9 cellular contexts compared by ENCODE assay signal in the genomic region with DNA sequence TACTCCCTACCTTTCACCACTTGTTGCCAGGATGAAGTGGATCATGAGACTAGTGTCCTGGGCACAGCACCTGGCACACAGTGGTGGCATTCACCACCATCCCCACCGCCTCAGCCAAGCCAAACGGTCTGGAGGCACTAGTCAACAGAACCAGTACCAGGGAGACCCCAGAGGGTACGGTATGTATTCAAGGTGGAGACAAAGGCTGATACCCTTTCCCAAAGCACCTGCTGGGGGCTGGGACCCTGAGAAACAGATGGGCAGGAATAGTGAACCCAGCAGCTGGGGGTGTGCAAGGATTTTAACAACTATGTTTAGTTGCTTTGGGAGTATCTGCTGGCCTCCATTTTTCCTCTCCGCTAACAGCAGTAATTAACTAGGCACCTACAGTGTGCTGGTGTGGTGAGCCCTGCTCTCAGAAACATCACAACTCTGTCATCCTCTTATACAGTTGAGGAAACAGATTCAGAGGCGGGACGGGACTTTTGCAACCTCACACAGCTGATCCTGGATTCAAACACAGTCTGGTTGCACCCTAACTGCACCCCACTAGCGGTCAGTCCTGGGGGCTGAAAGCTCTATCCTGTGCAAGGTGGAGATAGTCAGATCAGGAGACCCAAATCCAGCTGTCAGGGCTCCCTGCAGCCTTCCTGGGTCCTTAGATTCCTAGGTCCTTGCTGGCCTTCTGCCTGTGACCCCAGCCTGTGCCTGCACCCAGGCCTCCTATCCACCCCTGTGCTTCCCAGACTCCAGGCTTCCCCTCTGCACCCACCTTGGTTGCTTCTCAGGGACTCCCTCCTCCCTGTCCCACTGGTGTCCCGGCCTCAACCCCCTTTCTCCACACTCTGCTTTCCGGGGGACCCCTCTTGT. TPM values are rescaled to one million over a fixed set of nuclear protein-coding genes. Genes with fewer than 3 reads are reported as not detected.
DNase-seq lines count a peak whose midpoint lies in the region; ATAC-seq, FAIRE-seq and TF ChIP-seq lines count a peak whose summit lies in the region.
"Had no signal": no experiment of that assay in that cellular context is flagged by ENCODE, and none has a peak within 500 bp of the region (broad histone marks: within the 10 kb centered on the region; RNA-seq: fewer than 3 reads in every experiment).

No MANE protein-coding gene starts in this region.

- in situ Hi-C loops in G401 (cut with HindIII; ENCODE audit: low sequenced_read_pairs) (no loop called here), KBM-7 (cut with MboI; ENCODE audit: low pct_unique_long_range_greater_than_20kb, low sequenced_read_pairs) (no loop called here)

- no peak overlapping the region for H3K27ac Mint-ChIP-seq in activated naive CD4-positive, alpha-beta T cell treated with anti-CD3 and anti-CD28 coated beads for 36 hours
- H3K27ac Mint-ChIP-seq in activated naive CD4-positive, alpha-beta T cell treated with anti-CD3 and anti-CD28 coated beads, Interleukin-2, amount 50 U/mL, for 72 hours, result no peak overlapping the region
- H3K27ac Mint-ChIP-seq in astrocyte (ENCODE audit: unreplicated experiment), result no peak overlapping the region

- H3K27ac ChIP-seq in astrocyte (ENCODE audit: low read depth, low read length) (no peak overlapping the region), lung (ENCODE audit: low read depth in 1 of 2, low read length in 1 of 2) (peak overlapping the region in 1 of 2 donors; percentile 97), upper lobe of right lung (no peak overlapping the region)

- DNase-seq in activated naive CD4-positive, alpha-beta T cell treated with anti-CD3 and anti-CD28 coated beads for 36 hours, result peak; percentile 7
- no peak for DNase-seq in activated naive CD4-positive, alpha-beta T cell treated with anti-CD3 and anti-CD28 coated beads, Interleukin-2, amount 50 U/mL, for 72 hours (ENCODE audit: low spot score in 2 of 2)
- no peak for DNase-seq in astrocyte (ENCODE audit: low read depth)
- DNase-seq in lung (ENCODE audit: low spot score), result no peak
- no peak for DNase-seq in upper lobe of right lung
- no peak for DNase-seq in G401 (ENCODE audit: low spot score)
- no peak for DNase-seq in KBM-7
- no peak for DNase-seq in NCI-H146 treated with DMSO at 0.1 percent for 48 hours (lab: John Stamatoyannopoulos, UW; ENCODE audit: unreplicated experiment)
- DNase-seq: NCI-H2107 had no signal

- peak overlapping the region; percentile 73 for H3K4me3 Mint-ChIP-seq in activated naive CD4-positive, alpha-beta T cell treated with anti-CD3 and anti-CD28 coated beads for 36 hours
- H3K4me3 Mint-ChIP-seq in astrocyte (ENCODE audit: unreplicated experiment), result peak overlapping the region; percentile 80

- no peaks in the 10 kb centered on the region for H3K27me3 Mint-ChIP-seq in activated naive CD4-positive, alpha-beta T cell treated with anti-CD3 and anti-CD28 coated beads for 36 hours (ENCODE audit: low read depth)
- peaks cover 9% of the 10 kb centered on the region for H3K27me3 Mint-ChIP-seq in astrocyte (ENCODE audit: low read depth, unreplicated experiment)

- H3K79me2 ChIP-seq in astrocyte (ENCODE audit: insufficient read depth, low read length), result no peaks in the 10 kb centered on the region

- H3K36me3 ChIP-seq in astrocyte (ENCODE audit: insufficient read depth, low read length), result no peaks in the 10 kb centered on the region
- no peaks in the 10 kb centered on the region for H3K36me3 ChIP-seq in lung (ENCODE audit: control insufficient read depth in 2 of 2, insufficient read depth in 2 of 2, low read length in 2 of 2)
- no peaks in the 10 kb centered on the region for H3K36me3 ChIP-seq in upper lobe of right lung

- ATAC-seq in activated naive CD4-positive, alpha-beta T cell treated with anti-CD3 and anti-CD28 coated beads, Interleukin-2, amount 50 U/mL, for 72 hours, result no peak
- ATAC-seq in lung (ENCODE audit: insufficient read depth, low FRiP score), result no peak
- no peak for ATAC-seq in upper lobe of right lung

- H3K27me3 ChIP-seq in astrocyte (ENCODE audit: insufficient read depth, low read length) (no peaks in the 10 kb centered on the region), lung (ENCODE audit: control insufficient read depth, insufficient read depth) (no peaks in the 10 kb centered on the region), upper lobe of right lung (no peaks in the 10 kb centered on the region)

- peak overlapping the region; percentile 67 for H3K9ac ChIP-seq in astrocyte (ENCODE audit: low read length)

- peaks cover 10% of the 10 kb centered on the region for H3K4me1 Mint-ChIP-seq in activated naive CD4-positive, alpha-beta T cell treated with anti-CD3 and anti-CD28 coated beads for 36 hours (ENCODE audit: low read depth)
- H3K4me1 Mint-ChIP-seq in astrocyte (ENCODE audit: low read depth, unreplicated experiment), result peaks cover 4% of the 10 kb centered on the region

- FAIRE-seq in astrocyte (lab: Jason Lieb, UNC), result no peak

- H3K36me3 Mint-ChIP-seq in activated naive CD4-positive, alpha-beta T cell treated with anti-CD3 and anti-CD28 coated beads for 36 hours (ENCODE audit: low read depth), result no peaks in the 10 kb centered on the region
- no peaks in the 10 kb centered on the region for H3K36me3 Mint-ChIP-seq in activated naive CD4-positive, alpha-beta T cell treated with anti-CD3 and anti-CD28 coated beads, Interleukin-2, amount 50 U/mL, for 72 hours
- H3K36me3 Mint-ChIP-seq in astrocyte (ENCODE audit: low read depth, unreplicated experiment), result no peaks in the 10 kb centered on the region

- peak overlapping the region; percentile 91 for H3K4me2 ChIP-seq in astrocyte (ENCODE audit: low read length)

- CTCF ChIA-PET in activated naive CD4-positive, alpha-beta T cell treated with anti-CD3 and anti-CD28 coated beads for 36 hours (lab: Charles Lee), result interaction anchor here (0.6 to 1.5 kb wide), 2 partner anchors 24 to 225 kb away, joined by 3 to 10 read pairs; no protein-coding TSS in a partner anchor

- H3K4me3 ChIP-seq in astrocyte (ENCODE audit: insufficient read depth, low read depth, low read length) (peak overlapping the region; percentile 58), lung (peak overlapping the region; percentile 16), upper lobe of right lung (peak overlapping the region; percentile 68)

- H3K9me3 ChIP-seq in astrocyte (ENCODE audit: insufficient read depth, low read depth, low read length) (no peaks in the 10 kb centered on the region), lung (ENCODE audit: control insufficient read depth in 2 of 2, insufficient read depth in 1 of 2, low read length in 1 of 2) (no peaks in the 10 kb centered on the region), upper lobe of right lung (no peaks in the 10 kb centered on the region)

- peaks cover 9% of the 10 kb centered on the region for H3K4me1 ChIP-seq in astrocyte (ENCODE audit: insufficient read depth, low read length)
- peaks cover 2 to 9% of the 10 kb centered on the region in 2 donors for H3K4me1 ChIP-seq in lung (ENCODE audit: control insufficient read depth in 2 of 2, insufficient read depth in 2 of 2, low read length in 2 of 2)
- peaks cover 8% of the 10 kb centered on the region for H3K4me1 ChIP-seq in upper lobe of right lung

- intact Hi-C loops in activated naive CD4-positive, alpha-beta T cell treated with anti-CD3 and anti-CD28 coated beads for 36 hours (cut with micrococcal nuclease), result loop anchor here (1.0 to 10.0 kb wide), 5 partner anchors 41 to 672 kb away; a partner anchor contains a TSS
- intact Hi-C loops in upper lobe of right lung (cut with DNase I), result no loop called here

- H2AFZ ChIP-seq in astrocyte (ENCODE audit: low read depth, low read length), result no peak overlapping the region

- 71 to 78% methylated on average over 9 of the region's 9 CpGs for WGBS in lung, 2 donors

- H4K20me1 ChIP-seq in astrocyte (ENCODE audit: insufficient read depth, low read length), result no peaks in the 10 kb centered on the region

- no peaks in the 10 kb centered on the region for H3K9me3 Mint-ChIP-seq in activated naive CD4-positive, alpha-beta T cell treated with anti-CD3 and anti-CD28 coated beads for 36 hours
- no peaks in the 10 kb centered on the region for H3K9me3 Mint-ChIP-seq in activated naive CD4-positive, alpha-beta T cell treated with anti-CD3 and anti-CD28 coated beads, Interleukin-2, amount 50 U/mL, for 72 hours
- no peaks in the 10 kb centered on the region for H3K9me3 Mint-ChIP-seq in astrocyte (ENCODE audit: unreplicated experiment)

- no peak for TF ChIP-seq CTCF in astrocyte (IDR thresholded peaks at IDR 0.05; ENCODE audit: insufficient read depth, low read depth, low read length)
- no peak for TF ChIP-seq CTCF in lung (IDR thresholded peaks at IDR 0.05; ENCODE audit: control extremely low read depth, extremely low read depth)
- no peak for TF ChIP-seq CTCF in upper lobe of right lung (IDR thresholded peaks at IDR 0.05)

RNA-seq across cellular contexts. Expression of a gene that starts 1.2 kb away (rescaled TPM):
- total RNA-seq in activated naive CD4-positive, alpha-beta T cell treated with anti-CD3 and anti-CD28 coated beads for 36 hours, result 1 to 10 TPM; 2.6 to 2.9 TPM
- 1 to 10 TPM; 3.1 TPM for total RNA-seq in activated naive CD4-positive, alpha-beta T cell treated with anti-CD3 and anti-CD28 coated beads, Interleukin-2, amount 50 U/mL, for 72 hours
- total RNA-seq in astrocyte, result 7.1 and 9.6 TPM in 2 replicates
- 1 to 10 TPM; 5.0 to 9.9 TPM for total RNA-seq in lung
- polyA plus RNA-seq in lung, result 1 to 10 TPM; 3.7 to 8.6 TPM
- total RNA-seq in upper lobe of right lung, result 8.6 TPM
- 38.0 and 42.6 TPM in 2 replicates for total RNA-seq in G401 (2014; rRNA removed; shearing (Covaris generic))

RNA-seq across cellular contexts. Expression of a gene that starts 41.1 kb away (rescaled TPM):
- 10 to 100 TPM; 42.4 to 43.0 TPM for total RNA-seq in activated naive CD4-positive, alpha-beta T cell treated with anti-CD3 and anti-CD28 coated beads for 36 hours
- total RNA-seq in activated naive CD4-positive, alpha-beta T cell treated with anti-CD3 and anti-CD28 coated beads, Interleukin-2, amount 50 U/mL, for 72 hours, result 10 to 100 TPM; 40.0 to 44.2 TPM
- total RNA-seq in astrocyte (24.9 and 29.2 TPM in 2 replicates), lung (10 to 100 TPM; 22.1 to 24.3 TPM), upper lobe of right lung (26.6 TPM)
- polyA plus RNA-seq in lung, result 10 to 100 TPM; 20.3 to 43.1 TPM
- 41.6 and 65.5 TPM in 2 replicates for total RNA-seq in G401 (2014; rRNA removed; shearing (Covaris generic))

RNA-seq across cellular contexts. Expression of a gene that starts 47.5 kb away (rescaled TPM):
- 10 to 100 TPM; 11.1 to 11.4 TPM for total RNA-seq in activated naive CD4-positive, alpha-beta T cell treated with anti-CD3 and anti-CD28 coated beads for 36 hours
- total RNA-seq in activated naive CD4-positive, alpha-beta T cell treated with anti-CD3 and anti-CD28 coated beads, Interleukin-2, amount 50 U/mL, for 72 hours, result 10 to 100 TPM; 13.7 to 16.3 TPM
- 12.2 and 14.6 TPM in 2 replicates for total RNA-seq in astrocyte
- 10 to 100 TPM; 10.8 to 19.1 TPM for total RNA-seq in lung
- 1 to 10 TPM; 5.1 to 5.6 TPM for polyA plus RNA-seq in lung
- total RNA-seq in upper lobe of right lung, result 15.7 TPM
- 7.8 and 22.3 TPM in 2 replicates for total RNA-seq in G401 (2014; rRNA removed; shearing (Covaris generic))

Comparison
In these comparisons a context has a peak if more than half of its experiments do, and no peak if none do; other contexts are left out.
1. H3K4me3 ChIP-seq: peak in every context shown above with its lines; median percentile 68 in upper lobe of right lung; 58 in astrocyte; 16 in lung.